Comparison of ENCODE assay signal across 1 cellular context in genomic region chr6:136113736-136114173, GRCh38.
TF ChIP-seq lines count a peak whose summit lies in the region.

No MANE protein-coding gene starts in this region.

TF ChIP-seq in HepG2, 621 proteins besides CTCF, POLR2A, EP300 and RAD21 (continued from another document):
- TF ChIP-seq KIAA2018 (CRISPR knock-in tag; IDR thresholded peaks at IDR 0.05; ENCODE audit: borderline replicate concordance) (no peak), ZZZ3 (CRISPR knock-in tag; IDR thresholded peaks at IDR 0.05; ENCODE audit: borderline replicate concordance) (no peak), SOX6 (IDR thresholded peaks at IDR 0.05) (no peak), SOX6 (CRISPR knock-in tag; IDR thresholded peaks at IDR 0.05) (no peak), ZNF550 (CRISPR knock-in tag; IDR thresholded peaks at IDR 0.05; ENCODE audit: borderline replicate concordance) (no peak), EZH2 (conservative IDR thresholded peaks at IDR 0.05; ENCODE audit: low read depth, low read length) (no peak), ATM (IDR thresholded peaks at IDR 0.05; ENCODE audit: borderline replicate concordance) (no peak)
